8 cellular contexts compared by ENCODE assay signal in genomic region chr12:55743131-55743921, GRCh38. TPM values are rescaled to one million over a fixed set of nuclear protein-coding genes. Genes with fewer than 3 reads are reported as not detected.
DNase-seq lines count a peak whose midpoint lies in the region; ATAC-seq and TF ChIP-seq lines count a peak whose summit lies in the region.

No MANE protein-coding gene starts in this region.

- H3K27ac Mint-ChIP-seq in activated naive CD4-positive, alpha-beta T cell treated with anti-CD3 and anti-CD28 coated beads, Interleukin-2, amount 10 ng/mL, durations not matched to agents 7 days and 5 days: peak overlapping the region; percentile 78

- CTCF ChIA-PET in activated naive CD4-positive, alpha-beta T cell treated with anti-CD3 and anti-CD28 coated beads, Interleukin-2, amount 10 ng/mL, durations not matched to agents 7 days and 5 days (lab: Charles Lee): interaction anchor here (1.2 to 2.6 kb wide), 5 partner anchors 11 to 231 kb away, joined by 3 to 12 read pairs (median 8); partner anchors contain the start of gene RAB5B

- intact Hi-C loops in posterior vena cava (cut with DNase I): loop anchor here (5.0 kb wide), 2 partner anchors 189 to 194 kb away; partner anchors contain the start of gene DGKA (in 1 of the 2)

- H3K27me3 Mint-ChIP-seq in activated naive CD4-positive, alpha-beta T cell treated with anti-CD3 and anti-CD28 coated beads, Interleukin-2, amount 10 ng/mL, durations not matched to agents 7 days and 5 days: peaks cover 48% of the 10 kb centered on the region

- peak overlapping the region; percentile 92 for H3K27ac ChIP-seq in cardiac muscle cell

- H3K4me1 Mint-ChIP-seq in activated naive CD4-positive, alpha-beta T cell treated with anti-CD3 and anti-CD28 coated beads, Interleukin-2, amount 10 ng/mL, durations not matched to agents 7 days and 5 days: peaks cover 50% of the 10 kb centered on the region

- no peaks in the 10 kb centered on the region for H3K36me3 ChIP-seq in cardiac muscle cell

- peaks cover 3% of the 10 kb centered on the region for H3K36me3 Mint-ChIP-seq in activated naive CD4-positive, alpha-beta T cell treated with anti-CD3 and anti-CD28 coated beads, Interleukin-2, amount 10 ng/mL, durations not matched to agents 7 days and 5 days

- H3K4me3 ChIP-seq in cardiac muscle cell: peak overlapping the region; percentile 53

- peak; percentile 60 for DNase-seq in Ammon's horn (ENCODE audit: low spot score)
- peak; percentile 84 for DNase-seq in RKO (ENCODE audit: low spot score)
- peak; percentile 79 for DNase-seq in activated naive CD4-positive, alpha-beta T cell treated with anti-CD3 and anti-CD28 coated beads, Interleukin-2, amount 10 ng/mL, durations not matched to agents 7 days and 5 days
- peak; percentile 76 to 89 for DNase-seq in cardiac muscle cell (ENCODE audit: low read depth in 1 of 2, low spot score in 1 of 2)
- peak; percentile 87 for DNase-seq in posterior vena cava (ENCODE audit: low spot score)
- DNase-seq in superior temporal gyrus (ENCODE audit: extremely low spot score): no peak

- H3K9me3 Mint-ChIP-seq in activated naive CD4-positive, alpha-beta T cell treated with anti-CD3 and anti-CD28 coated beads, Interleukin-2, amount 10 ng/mL, durations not matched to agents 7 days and 5 days: no peaks in the 10 kb centered on the region

- no peaks in the 10 kb centered on the region for H3K27me3 ChIP-seq in cardiac muscle cell

- peak; percentile 10 for TF ChIP-seq CTCF in cardiac muscle cell (IDR thresholded peaks at IDR 0.05; ENCODE audit: low read depth, low read length)

- no peaks in the 10 kb centered on the region for H3K9me3 ChIP-seq in cardiac muscle cell (ENCODE audit: low read depth)

- H3K4me1 ChIP-seq in cardiac muscle cell (ENCODE audit: low read depth): peaks cover 25% of the 10 kb centered on the region

- peak overlapping the region; percentile 91 for H3K4me3 Mint-ChIP-seq in activated naive CD4-positive, alpha-beta T cell treated with anti-CD3 and anti-CD28 coated beads, Interleukin-2, amount 10 ng/mL, durations not matched to agents 7 days and 5 days

- ATAC-seq in GM18868 (IDR thresholded peaks at IDR 0.05; ENCODE audit: unreplicated experiment) (peak; percentile 48), HG03280 (IDR thresholded peaks at IDR 0.05; ENCODE audit: unreplicated experiment) (peak; percentile 47)

RNA-seq across cellular contexts. Expression of gene GDF11, which starts 0.4 kb away (rescaled TPM):
- total RNA-seq in cardiac muscle cell (53.1 and 54.2 TPM in 2 replicates), posterior vena cava (10 to 100 TPM in 1 of 2 donors, 1 to 10 TPM in 1; 8.4 to 11.0 TPM)
- 13.5 and 14.1 TPM in 2 replicates for polyA plus RNA-seq in cardiac muscle cell

RNA-seq across cellular contexts. Expression of gene CD63, which starts 14.5 kb away (rescaled TPM):
- total RNA-seq in cardiac muscle cell (268 and 584 TPM in 2 replicates), posterior vena cava (1,000 to 10,000 TPM; 1,385 to 1,570 TPM)
- polyA plus RNA-seq in cardiac muscle cell: 694 and 1,103 TPM in 2 replicates

RNA-seq across cellular contexts. Expression of gene RDH5, which starts 23.1 kb away (rescaled TPM):
- total RNA-seq in cardiac muscle cell (10.1 and 11.2 TPM in 2 replicates), posterior vena cava (10 to 100 TPM; 19.2 to 39.7 TPM)
- 6.6 and 12.6 TPM in 2 replicates for polyA plus RNA-seq in cardiac muscle cell

RNA-seq across cellular contexts. Expression of gene BLOC1S1, which starts 27.5 kb away (rescaled TPM):
- total RNA-seq in cardiac muscle cell (133 and 194 TPM in 2 replicates), posterior vena cava (100 to 1,000 TPM; 115 to 118 TPM)
- polyA plus RNA-seq in cardiac muscle cell: 147 and 159 TPM in 2 replicates

RNA-seq across cellular contexts. Expression of gene ITGA7, which starts 35.6 kb away (rescaled TPM):
- 93.9 and 101 TPM in 2 replicates for total RNA-seq in cardiac muscle cell
- polyA plus RNA-seq in cardiac muscle cell: 32.9 and 39.5 TPM in 2 replicates
- total RNA-seq in posterior vena cava: 100 to 1,000 TPM; 497 to 570 TPM
